Comparison of ENCODE assay signal across 27 cellular contexts in the genomic region with DNA sequence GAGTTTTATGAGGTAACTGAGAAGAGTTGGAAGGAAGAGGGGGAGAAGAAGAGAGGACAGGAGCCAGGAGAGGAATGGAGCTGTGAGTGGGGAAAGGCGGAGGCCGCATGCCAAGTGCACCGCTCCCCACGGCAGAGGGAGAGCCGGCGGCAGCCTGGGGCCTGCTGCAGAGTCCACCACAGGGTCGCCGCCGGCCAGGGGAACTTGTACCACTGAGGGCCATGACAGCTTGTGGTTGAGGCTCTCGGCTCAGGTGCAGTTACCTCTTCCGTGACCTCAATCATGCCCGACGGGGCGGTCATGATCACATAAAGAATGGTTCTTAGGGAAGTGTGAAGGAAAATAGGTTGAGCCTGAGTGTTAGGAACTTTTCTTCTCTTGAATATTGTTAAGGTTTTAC.
"Had no signal": no experiment of that assay in that cellular context is flagged by ENCODE, and none has a peak within 500 bp of the region (broad histone marks: within the 10 kb centered on the region; RNA-seq: fewer than 3 reads in every experiment).

No MANE protein-coding gene starts in this region.

- FAIRE-seq: endometrium, endothelial cell of umbilical vein had no signal

- ATAC-seq: activated CD4-positive, alpha-beta T cell treated with anti-CD3 and anti-CD28 coated beads for 36 hours; activated CD8-positive, alpha-beta memory T cell treated with anti-CD3 and anti-CD28 coated beads, Interleukin-2, amount 10 ng/mL, durations not matched to agents 7 days and 5 days; activated CD8-positive, alpha-beta T cell treated with anti-CD3 and anti-CD28 coated beads, Interleukin-2, amount 10 ng/mL, durations not matched to agents 7 days and 5 days; activated naive CD8-positive, alpha-beta T cell treated with anti-CD3 and anti-CD28 coated beads, Interleukin-2, amount 50 U/mL, for 24 hours; body of pancreas; gastroesophageal sphincter had no signal

- DNase-seq: activated CD4-positive, alpha-beta memory T cell treated with anti-CD3 and anti-CD28 coated beads for 36 hours; activated CD4-positive, alpha-beta T cell treated with anti-CD3 and anti-CD28 coated beads for 36 hours; activated CD4-positive, alpha-beta T cell treated with anti-CD3 and anti-CD28 coated beads, Interleukin-2, amount 10 ng/mL, durations not matched to agents 24 days and 14 days; activated CD4-positive, CD25-positive, alpha-beta regulatory T cell; activated CD4-positive, CD25-positive, alpha-beta regulatory T cell treated with anti-CD3 and anti-CD28 coated beads, Interleukin-2, amount 50 U/mL, for 72 hours; activated CD8-positive, alpha-beta memory T cell treated with anti-CD3 and anti-CD28 coated beads, Interleukin-2, amount 10 ng/mL, durations not matched to agents 7 days and 5 days; activated CD8-positive, alpha-beta memory T cell treated with anti-CD3 and anti-CD28 coated beads, Interleukin-2, amount 50 U/mL, for 4 hours; activated CD8-positive, alpha-beta T cell treated with anti-CD3 and anti-CD28 coated beads, Interleukin-2, amount 10 ng/mL, durations not matched to agents 7 days and 5 days; activated effector memory CD4-positive, alpha-beta T cell treated with anti-CD3 and anti-CD28 coated beads, Interleukin-2, amount 50 U/mL, for 16 hours; activated naive CD4-positive, alpha-beta T cell treated with anti-CD3 and anti-CD28 coated beads for 36 hours; activated naive CD8-positive, alpha-beta T cell treated with anti-CD3 and anti-CD28 coated beads for 36 hours; activated naive CD8-positive, alpha-beta T cell treated with anti-CD3 and anti-CD28 coated beads, Interleukin-2, amount 50 U/mL, for 24 hours; activated T-cell treated with anti-CD3 and anti-CD28 coated beads, Interleukin-2, amount 50 U/mL, for 1 hour; activated T-cell treated with anti-CD3 and anti-CD28 coated beads, Interleukin-2, amount 50 U/mL, for 48 hours; adrenal gland; amygdala; body of pancreas; central memory CD4-positive, alpha-beta T cell; cerebellar nuclear complex; colonic mucosa; effector CD8-positive, alpha-beta T cell; esophagus squamous epithelium; foreskin melanocyte; T-helper 2 cell had no signal
